In genomic region chrX:10773318-10773717, GRCh38 we compare ENCODE assay signal across 9 cellular contexts.
"Had no signal": no experiment of that assay in that cellular context is flagged by ENCODE, and none has a peak within 500 bp of the region (broad histone marks: within the 10 kb centered on the region; RNA-seq: fewer than 3 reads in every experiment).

No MANE protein-coding gene starts in this region.

- H3K9ac ChIP-seq: GM23248 had no signal

- H2AFZ ChIP-seq: GM23248 had no signal

- H3K27ac ChIP-seq: GM23248, HL-60 had no signal

- H3K36me3 ChIP-seq: HAP-1 had no signal

- H3K27ac Mint-ChIP-seq: HFFc6, IgD-negative memory B cell had no signal

- H3K9me3 ChIP-seq: HAP-1 had no signal

- H3K4me3 Mint-ChIP-seq: HFFc6, IgD-negative memory B cell had no signal

- H3K9me3 Mint-ChIP-seq: HFFc6, IgD-negative memory B cell had no signal

- H3K4me1 ChIP-seq: HAP-1 had no signal

- DNase-seq: GM23248, GOT3, H7, HFFc6 had no signal

- H3K4me3 ChIP-seq: GM23248, HAP-1 had no signal

- ATAC-seq: HCT116, HepG2 had no signal

- FAIRE-seq: HepG2 had no signal
